In genomic region chr3:149252272-149252671, GRCh38 we compare ENCODE assay signal across 21 cellular contexts. TPM values are rescaled to one million over a fixed set of nuclear protein-coding genes. Genes with fewer than 3 reads are reported as not detected.
"Had no signal": no experiment of that assay in that cellular context is flagged by ENCODE, and none has a peak within 500 bp of the region (broad histone marks: within the 10 kb centered on the region; RNA-seq: fewer than 3 reads in every experiment).

No MANE protein-coding gene starts in this region.

- H3K9me3 ChIP-seq: ascending aorta, breast epithelium, lower lobe of right lung, neutrophil, sigmoid colon, upper lobe of right lung had no signal

- H3K27ac ChIP-seq: ascending aorta, breast epithelium, coronary artery, lower lobe of right lung, neutrophil, parathyroid adenoma, sigmoid colon, upper lobe of right lung, WERI-Rb-1 had no signal

- H2AFZ ChIP-seq: parathyroid adenoma had no signal

- H3K4me3 ChIP-seq: ascending aorta, breast epithelium, coronary artery, lower lobe of right lung, sigmoid colon, upper lobe of right lung had no signal

- H3K4me1 ChIP-seq: breast epithelium, parathyroid adenoma had no signal

- FAIRE-seq: frontal cortex, keratinocyte had no signal

- ATAC-seq: activated T-cell treated with anti-CD3 and anti-CD28 coated beads, Interleukin-2, amount 50 U/mL, for 72 hours; lower lobe of right lung; natural killer cell treated with Interleukin-12 subunit alpha and Interleukin-12 subunit beta and Interleukin-15 and Interleukin-18, amount 100 ng/mL, for 72 hours; stimulated activated naive B cell treated with anti-CD40 and anti-IgM and Interleukin-4, amounts not matched to agents 10 μg/mL and 1 μg/mL and 100 μg/mL, for 72 hours; upper lobe of right lung had no signal

- H3K9ac ChIP-seq: parathyroid adenoma had no signal

- H3K79me2 ChIP-seq: parathyroid adenoma had no signal

- H3K36me3 ChIP-seq: ascending aorta, breast epithelium, lower lobe of right lung, neutrophil, sigmoid colon, upper lobe of right lung, WERI-Rb-1 had no signal

- H3K36me3 Mint-ChIP-seq: activated naive CD4-positive, alpha-beta T cell treated with anti-CD3 and anti-CD28 coated beads, Interleukin-2, amount 50 U/mL, for 24 hours; natural killer cell treated with Interleukin-12 subunit alpha and Interleukin-12 subunit beta and Interleukin-15 and Interleukin-18, amount 100 ng/mL, for 72 hours had no signal

- H3K4me3 Mint-ChIP-seq: activated naive CD4-positive, alpha-beta T cell treated with anti-CD3 and anti-CD28 coated beads, Interleukin-2, amount 50 U/mL, for 24 hours; activated T-cell treated with anti-CD3 and anti-CD28 coated beads, Interleukin-2, amount 50 U/mL, for 72 hours; natural killer cell treated with Interleukin-12 subunit alpha and Interleukin-12 subunit beta and Interleukin-15 and Interleukin-18, amount 100 ng/mL, for 72 hours; stimulated activated naive B cell treated with anti-CD40 and anti-IgM and Interleukin-4, amounts not matched to agents 10 μg/mL and 1 μg/mL and 100 μg/mL, for 72 hours had no signal

- H3K27me3 ChIP-seq: ascending aorta, breast epithelium, sigmoid colon, upper lobe of right lung had no signal

- H3K27ac Mint-ChIP-seq: activated naive CD4-positive, alpha-beta T cell treated with anti-CD3 and anti-CD28 coated beads, Interleukin-2, amount 50 U/mL, for 24 hours; activated T-cell treated with anti-CD3 and anti-CD28 coated beads, Interleukin-2, amount 50 U/mL, for 72 hours; natural killer cell treated with Interleukin-12 subunit alpha and Interleukin-12 subunit beta and Interleukin-15 and Interleukin-18, amount 100 ng/mL, for 72 hours; stimulated activated naive B cell treated with anti-CD40 and anti-IgM and Interleukin-4, amounts not matched to agents 10 μg/mL and 1 μg/mL and 100 μg/mL, for 72 hours had no signal

- H3K27me3 Mint-ChIP-seq: stimulated activated naive B cell treated with anti-CD40 and anti-IgM and Interleukin-4, amounts not matched to agents 10 μg/mL and 1 μg/mL and 100 μg/mL, for 72 hours had no signal

- DNase-seq: activated CD4-positive, alpha-beta T cell treated with anti-CD3 and anti-CD28 coated beads for 1 hour; activated CD4-positive, alpha-beta T cell treated with anti-CD3 and anti-CD28 coated beads, Interleukin-2, amount 50 U/mL, for 4 hours; activated gamma-delta T cell; activated T-cell treated with anti-CD3 and anti-CD28 coated beads, Interleukin-2, amount 50 U/mL, for 72 hours; hypothalamus; lower lobe of right lung; sigmoid colon; stimulated activated CD4-positive, alpha-beta T cell treated with anti-CD3 and anti-CD28 coated beads, Interleukin-4, amount 100 ng/mL, for 24 hours; stimulated activated naive B cell treated with anti-CD40 and anti-IgM and Interleukin-4, amounts not matched to agents 10 μg/mL and 1 μg/mL and 100 μg/mL, for 72 hours; upper lobe of right lung; WERI-Rb-1 had no signal

- H3K9me3 Mint-ChIP-seq: activated naive CD4-positive, alpha-beta T cell treated with anti-CD3 and anti-CD28 coated beads, Interleukin-2, amount 50 U/mL, for 24 hours; activated T-cell treated with anti-CD3 and anti-CD28 coated beads, Interleukin-2, amount 50 U/mL, for 72 hours; natural killer cell treated with Interleukin-12 subunit alpha and Interleukin-12 subunit beta and Interleukin-15 and Interleukin-18, amount 100 ng/mL, for 72 hours; stimulated activated naive B cell treated with anti-CD40 and anti-IgM and Interleukin-4, amounts not matched to agents 10 μg/mL and 1 μg/mL and 100 μg/mL, for 72 hours had no signal

RNA-seq across cellular contexts. Expression of gene CP, which starts 30.6 kb away (rescaled TPM):
- total RNA-seq: activated CD8-positive, alpha-beta memory T cell treated with anti-CD3 and anti-CD28 coated beads for 36 hours; activated T-cell treated with anti-CD3 and anti-CD28 coated beads, Interleukin-2, amount 50 U/mL, for 72 hours; frontal cortex; natural killer cell treated with Interleukin-12 subunit alpha and Interleukin-12 subunit beta and Interleukin-15 and Interleukin-18, amount 100 ng/mL, for 72 hours had no signal
